28 cellular contexts compared by ENCODE assay signal in the genomic region with DNA sequence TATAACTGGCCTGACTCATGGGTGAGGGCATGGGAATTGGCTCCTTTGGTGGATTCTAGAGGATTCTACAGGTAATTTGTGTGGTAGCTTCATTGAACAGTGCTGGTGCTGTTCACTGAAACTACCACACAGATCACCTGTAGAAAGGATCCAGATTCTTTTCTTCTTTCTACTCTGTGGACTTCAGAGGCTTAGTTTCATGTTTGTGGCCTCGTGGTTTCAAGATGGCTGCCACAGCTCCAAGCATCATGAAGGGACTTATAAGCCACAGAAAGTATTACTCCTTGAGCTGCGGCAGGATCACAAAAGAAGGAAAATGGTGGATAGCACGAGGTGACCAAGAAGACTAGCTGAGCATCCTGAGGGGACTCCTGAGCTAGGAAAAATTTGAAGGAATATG.
"Had no signal": no experiment of that assay in that cellular context is flagged by ENCODE, and none has a peak within 500 bp of the region (broad histone marks: within the 10 kb centered on the region; RNA-seq: fewer than 3 reads in every experiment).

No MANE protein-coding gene starts in this region.

- H3K4me1 ChIP-seq: stomach, suprapubic skin, testis, thyroid gland, tibial nerve, transverse colon, upper lobe of left lung, upper lobe of right lung, uterus, vagina had no signal

- H3K4me3 Mint-ChIP-seq: stimulated activated effector memory CD8-positive, alpha-beta T cell treated with anti-CD3 and anti-CD28 coated beads, Interleukin-12 subunit alpha, Interleukin-12 subunit beta, amount 100 ng/mL, for 72 hours; stimulated activated memory B cell treated with anti-CD40 and anti-IgM and Interleukin-4, amounts not matched to agents 10 μg/mL and 1 μg/mL and 100 μg/mL, for 72 hours; stimulated activated naive B cell treated with anti-CD40 and anti-IgM and Interleukin-4, amounts not matched to agents 10 μg/mL and 1 μg/mL and 100 μg/mL, for 72 hours; stimulated activated naive CD8-positive, alpha-beta T cell treated with anti-CD3 and anti-CD28 coated beads, Interleukin-15, amount 100 ng/mL, for 72 hours; stimulated activated naive CD8-positive, alpha-beta T cell treated with anti-CD3 and anti-CD28 coated beads, Interleukin-15, Interleukin-2, amounts not matched to agents 100 ng/mL and 50 ng/mL, for 24 hours; type B pancreatic cell had no signal

- H3K4me1 Mint-ChIP-seq: stimulated activated effector memory CD8-positive, alpha-beta T cell treated with anti-CD3 and anti-CD28 coated beads, Interleukin-12 subunit alpha, Interleukin-12 subunit beta, amount 100 ng/mL, for 72 hours; stimulated activated memory B cell treated with anti-CD40 and anti-IgM and Interleukin-4, amounts not matched to agents 10 μg/mL and 1 μg/mL and 100 μg/mL, for 72 hours; stimulated activated naive B cell treated with anti-CD40 and anti-IgM and Interleukin-4, amounts not matched to agents 10 μg/mL and 1 μg/mL and 100 μg/mL, for 72 hours; stimulated activated naive CD8-positive, alpha-beta T cell treated with anti-CD3 and anti-CD28 coated beads, Interleukin-15, amount 100 ng/mL, for 72 hours had no signal

- H3K27me3 ChIP-seq: stomach, suprapubic skin, testis, thyroid gland, tibial artery, tibial nerve, transverse colon, upper lobe of left lung, upper lobe of right lung, uterus, vagina had no signal

- ATAC-seq: stimulated activated effector memory CD8-positive, alpha-beta T cell treated with anti-CD3 and anti-CD28 coated beads, Interleukin-12 subunit alpha, Interleukin-12 subunit beta, amount 100 ng/mL, for 72 hours; stimulated activated memory B cell treated with anti-CD40 and anti-IgM and Interleukin-4, amounts not matched to agents 10 μg/mL and 1 μg/mL and 100 μg/mL, for 72 hours; stimulated activated naive B cell treated with anti-CD40 and anti-IgM and Interleukin-4, amounts not matched to agents 10 μg/mL and 1 μg/mL and 100 μg/mL, for 72 hours; stimulated activated naive CD8-positive, alpha-beta T cell treated with anti-CD3 and anti-CD28 coated beads, Interleukin-15, amount 100 ng/mL, for 72 hours; stimulated activated naive CD8-positive, alpha-beta T cell treated with anti-CD3 and anti-CD28 coated beads, Interleukin-15, Interleukin-2, amounts not matched to agents 100 U/mL and 50 U/mL, for 24 hours; upper lobe of right lung had no signal

- H3K27me3 Mint-ChIP-seq: stimulated activated memory B cell treated with anti-CD40 and anti-IgM and Interleukin-4, amounts not matched to agents 10 μg/mL and 1 μg/mL and 100 μg/mL, for 72 hours; stimulated activated naive B cell treated with anti-CD40 and anti-IgM and Interleukin-4, amounts not matched to agents 10 μg/mL and 1 μg/mL and 100 μg/mL, for 72 hours; type B pancreatic cell had no signal

- DNase-seq: stimulated activated CD4-positive, alpha-beta T cell treated with anti-CD3 and anti-CD28 coated beads, Interleukin-2, amount 100 ng/mL, for 48 hours; stimulated activated CD4-positive, alpha-beta T cell treated with anti-CD3 and anti-CD28 coated beads, Interleukin-4, amount 100 ng/mL, for 1 hour; stimulated activated CD4-positive, alpha-beta T cell treated with anti-CD3 and anti-CD28 coated beads, Interleukin-4, amount 100 ng/mL, for 24 hours; stimulated activated CD4-positive, alpha-beta T cell treated with anti-CD3 and anti-CD28 coated beads, Interleukin-4, amount 100 ng/mL, for 4 hours; stimulated activated CD8-positive, alpha-beta memory T cell treated with anti-CD3 and anti-CD28 coated beads, Interleukin-4, amount 100 ng/mL, for 48 hours; stimulated activated naive B cell treated with anti-CD40 and anti-IgM and Interleukin-4, amounts not matched to agents 10 μg/mL and 1 μg/mL and 100 μg/mL, for 72 hours; stimulated activated naive CD4-positive, alpha-beta T cell; stimulated activated naive CD4-positive, alpha-beta T cell treated with Interleukin-2 at 50 U/mL for 16 hours; stimulated activated naive CD8-positive, alpha-beta T cell treated with anti-CD3 and anti-CD28 coated beads, Interleukin-15, amount 100 ng/mL, for 72 hours; stimulated activated naive CD8-positive, alpha-beta T cell treated with anti-CD3 and anti-CD28 coated beads, Interleukin-15, Interleukin-2, amounts not matched to agents 100 U/mL and 50 U/mL, for 24 hours; stomach; substantia nigra; testis; thyroid gland; tibial artery; transverse colon; trophoblast cell; upper lobe of left lung; upper lobe of right lung; uterus had no signal

- H3K4me3 ChIP-seq: stomach, suprapubic skin, testis, thoracic aorta, thyroid gland, tibial artery, tibial nerve, transverse colon, upper lobe of left lung, upper lobe of right lung, uterus, vagina had no signal

- H3K9me3 ChIP-seq: suprapubic skin, testis, thoracic aorta, thyroid gland, tibial artery, upper lobe of left lung, upper lobe of right lung, uterus, vagina had no signal

- H3K36me3 ChIP-seq: stomach, suprapubic skin, thoracic aorta, thyroid gland, tibial artery, tibial nerve, transverse colon, upper lobe of left lung, upper lobe of right lung, uterus, vagina had no signal

- H3K27ac Mint-ChIP-seq: stimulated activated effector memory CD8-positive, alpha-beta T cell treated with anti-CD3 and anti-CD28 coated beads, Interleukin-12 subunit alpha, Interleukin-12 subunit beta, amount 100 ng/mL, for 72 hours; stimulated activated memory B cell treated with anti-CD40 and anti-IgM and Interleukin-4, amounts not matched to agents 10 μg/mL and 1 μg/mL and 100 μg/mL, for 72 hours; stimulated activated naive B cell treated with anti-CD40 and anti-IgM and Interleukin-4, amounts not matched to agents 10 μg/mL and 1 μg/mL and 100 μg/mL, for 72 hours; stimulated activated naive CD8-positive, alpha-beta T cell treated with anti-CD3 and anti-CD28 coated beads, Interleukin-15, amount 100 ng/mL, for 72 hours; stimulated activated naive CD8-positive, alpha-beta T cell treated with anti-CD3 and anti-CD28 coated beads, Interleukin-15, Interleukin-2, amounts not matched to agents 100 ng/mL and 50 ng/mL, for 24 hours; type B pancreatic cell had no signal

- H3K36me3 Mint-ChIP-seq: stimulated activated effector memory CD8-positive, alpha-beta T cell treated with anti-CD3 and anti-CD28 coated beads, Interleukin-12 subunit alpha, Interleukin-12 subunit beta, amount 100 ng/mL, for 72 hours; stimulated activated memory B cell treated with anti-CD40 and anti-IgM and Interleukin-4, amounts not matched to agents 10 μg/mL and 1 μg/mL and 100 μg/mL, for 72 hours; type B pancreatic cell had no signal

- H3K27ac ChIP-seq: stomach, suprapubic skin, testis, thoracic aorta, thyroid gland, tibial artery, tibial nerve, transverse colon, upper lobe of left lung, upper lobe of right lung, uterus, vagina had no signal

- H3K9me3 Mint-ChIP-seq: type B pancreatic cell had no signal
